ENCODE assay signal across 8 cellular contexts in genomic region chr6:125310994-125311649, GRCh38. TPM values are rescaled to one million over a fixed set of nuclear protein-coding genes. Genes with fewer than 3 reads are reported as not detected.
DNase-seq lines count a peak whose midpoint lies in the region; ATAC-seq and TF ChIP-seq lines count a peak whose summit lies in the region.

No MANE protein-coding gene starts in this region.

- ATAC-seq in GM18519 (IDR thresholded peaks at IDR 0.05; ENCODE audit: low FRiP score, unreplicated experiment) (peak; percentile 78), HG02938 (IDR thresholded peaks at IDR 0.05; ENCODE audit: unreplicated experiment) (peak; percentile 81), T-cell (replicated peaks in 1 of 4) (peak; percentile 77 to 87 (median 86))

- H3K36me3 ChIP-seq in BJ (ENCODE audit: control insufficient read depth, insufficient read depth, low read length) = no peaks in the 10 kb centered on the region

- CTCF ChIA-PET in BJ (lab: Yijun Ruan, JAX) (interaction anchor here (0.7 to 5.8 kb wide), 20 partner anchors 10 to 685 kb away, joined by 3 to 74 read pairs (median 3); partner anchors contain the start of genes NCOA7 and TPD52L1), T-cell (lab: Charles Lee) (interaction anchor here (0.5 to 7.2 kb wide), 26 partner anchors 9 to 684 kb away, joined by 3 to 81 read pairs (median 4); partner anchors contain the start of genes HDDC2 (in 2 of the 2) and TRMT11 (in 1 of the 2))

- DNase-seq in BJ (ENCODE audit: low read depth) (no peak), NCI-H146 treated with DMSO at 0.1 percent for 48 hours (lab: John Stamatoyannopoulos, UW; ENCODE audit: unreplicated experiment) (peak; percentile 88), T-cell (peak in 3 of 34 experiments; percentile 2 to 27 (median 9)), fibroblast of the aortic adventitia (ENCODE audit: low read depth) (peak; percentile 84), occipital lobe (lab: John Stamatoyannopoulos, UW) (peak; percentile 11)
- DNase-seq in stimulated activated CD4-positive, alpha-beta T cell treated with anti-CD3 and anti-CD28 coated beads, Interleukin-15, amount 100 ng/mL, for 24 hours = no peak

- peaks cover 11 to 16% of the 10 kb centered on the region in 2 donors for H3K27me3 Mint-ChIP-seq in T-cell

- H3K9me3 Mint-ChIP-seq in T-cell = no peaks in the 10 kb centered on the region

- H3K4me1 Mint-ChIP-seq in T-cell = peaks cover 0 to 7% (median 4%) of the 10 kb centered on the region in 3 donors

- H3K36me3 Mint-ChIP-seq in T-cell = no peaks in the 10 kb centered on the region

- H3K4me3 Mint-ChIP-seq in T-cell = no peak overlapping the region

- POLR2A ChIA-PET in BJ (lab: Charles Lee) = no interaction called here
- POLR2A ChIA-PET in T-cell (lab: Charles Lee) = interaction anchor here in 1 of 2 donors (0.6 kb wide), 1 partner anchor 443 kb away, joined by 3 read pairs; no protein-coding TSS in a partner anchor

- H3K27ac Mint-ChIP-seq in T-cell = no peak overlapping the region

- TF ChIP-seq CTCF in BJ (IDR thresholded peaks at IDR 0.05; ENCODE audit: insufficient read depth, low read depth, low read length) = peak; percentile 75
- TF ChIP-seq CTCF in fibroblast of the aortic adventitia (IDR thresholded peaks at IDR 0.05; ENCODE audit: insufficient read depth, low read length) = peak; percentile 82

- H3K4me3 ChIP-seq in BJ (ENCODE audit: low read depth, low read length) (no peak overlapping the region), fibroblast of the aortic adventitia (ENCODE audit: low read depth, low read length) (no peak overlapping the region)

- H3K27me3 ChIP-seq in BJ (ENCODE audit: control insufficient read depth, insufficient read depth, low read length) = peaks cover 5% of the 10 kb centered on the region

RNA-seq across cellular contexts. Expression of gene HDDC2, which starts 9.4 kb away (rescaled TPM):
- 109 and 131 TPM in 2 replicates for polyA plus RNA-seq in BJ (2011; rRNA removed)
- polyA minus RNA-seq in BJ (2011; rRNA and poly(A)+ RNA removed) = 18.9 and 19.2 TPM in 2 replicates
- 10 to 100 TPM; 32.0 to 48.0 (median 42.1) TPM for total RNA-seq in T-cell
- total RNA-seq in fibroblast of the aortic adventitia (ENCODE audit: low replicate concordance) = 32.1 and 71.5 TPM in 2 replicates
- 22.9 TPM for total RNA-seq in occipital lobe

Comparison
In these comparisons a context has a peak if more than half of its experiments do, and no peak if none do; other contexts are left out.
1. DNase-seq: peak in NCI-H146 treated with DMSO at 0.1 percent for 48 hours (single experiment), fibroblast of the aortic adventitia (single experiment) and occipital lobe (single experiment); none in BJ (single experiment) and stimulated activated CD4-positive, alpha-beta T cell treated with anti-CD3 and anti-CD28 coated beads, Interleukin-15, amount 100 ng/mL, for 24 hours (single experiment).
2. Peak in every context shown above with its lines, with median percentiles within 50 percentile points of each other: ATAC-seq.